ENCODE assay signal across 27 cellular contexts in the genomic region with DNA sequence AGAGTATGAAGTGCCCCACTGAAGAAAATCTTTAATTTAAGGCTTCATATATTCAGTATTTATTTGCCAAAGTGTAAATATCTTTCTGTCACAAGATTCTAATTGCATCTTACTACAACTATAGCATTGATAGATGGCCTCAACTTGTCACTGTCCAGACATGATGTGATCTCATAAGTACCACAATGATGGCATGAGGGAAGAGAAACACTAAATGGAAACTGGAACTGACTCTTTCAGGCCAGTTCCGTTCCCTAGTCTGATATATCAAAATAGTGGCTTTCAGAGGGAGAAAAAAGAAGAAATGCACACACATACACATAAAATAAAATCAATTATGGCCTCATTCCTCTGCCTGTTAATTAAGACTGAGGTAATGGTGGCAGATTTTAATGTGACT.
"Had no signal": no experiment of that assay in that cellular context is flagged by ENCODE, and none has a peak within 500 bp of the region (broad histone marks: within the 10 kb centered on the region; RNA-seq: fewer than 3 reads in every experiment).

No MANE protein-coding gene starts in this region.

- ATAC-seq: esophagus mucosa; gastrocnemius medialis; left ventricle myocardium superior; lower lobe of right lung; naive thymus-derived CD8-positive, alpha-beta T cell; sciatic nerve had no signal

- H3K9me3 ChIP-seq: gastrocnemius medialis, lower lobe of right lung, prostate gland, thyroid gland, vagina had no signal

- H3K27ac ChIP-seq: dorsolateral prefrontal cortex, epithelial cell of prostate, gastrocnemius medialis, lower lobe of right lung, prostate gland, right atrium auricular region, stomach, thyroid gland, vagina had no signal

- H3K27me3 ChIP-seq: dorsolateral prefrontal cortex, gastrocnemius medialis, right atrium auricular region, stomach, thyroid gland, vagina had no signal

- FAIRE-seq: keratinocyte had no signal

- H3K4me2 ChIP-seq: smooth muscle cell had no signal

- H3K36me3 ChIP-seq: gastrocnemius medialis, lower lobe of right lung, prostate gland, right atrium auricular region, stomach, thyroid gland, vagina had no signal

- H3K4me1 ChIP-seq: gastrocnemius medialis, lower lobe of right lung, prostate gland, right atrium auricular region, stomach, vagina had no signal

- DNase-seq: dorsolateral prefrontal cortex; effector CD4-positive, alpha-beta T cell; endodermal cell; foreskin fibroblast; gastrocnemius medialis; head of caudate nucleus; left ventricle myocardium superior; lower lobe of right lung; naive thymus-derived CD8-positive, alpha-beta T cell; nephron progenitor cell; nucleus accumbens; stimulated activated CD4-positive, alpha-beta T cell treated with anti-CD3 and anti-CD28 coated beads, Interleukin-12 subunit alpha, Interleukin-12 subunit beta, amount 100 ng/mL, for 4 hours; stimulated activated CD4-positive, alpha-beta T cell treated with anti-CD3 and anti-CD28 coated beads, Interleukin-1b, Interleukin-23, amount 100 ng/mL, for 48 hours; stimulated activated CD4-positive, alpha-beta T cell treated with anti-CD3 and anti-CD28 coated beads, Interleukin-4, amount 100 ng/mL, for 1 hour; stimulated activated CD8-positive, alpha-beta memory T cell treated with anti-CD3 and anti-CD28 coated beads, Interleukin-4, amount 100 ng/mL, for 48 hours; stimulated activated naive CD4-positive, alpha-beta T cell treated with Interleukin-2 at 50 U/mL for 16 hours; stomach; thyroid gland; trophoblast cell had no signal

- H3K4me3 ChIP-seq: dorsolateral prefrontal cortex, gastrocnemius medialis, lower lobe of right lung, prostate gland, right atrium auricular region, smooth muscle cell, stomach, thyroid gland, vagina had no signal
